Comparison of ENCODE assay signal across 8 cellular contexts in the genomic region with DNA sequence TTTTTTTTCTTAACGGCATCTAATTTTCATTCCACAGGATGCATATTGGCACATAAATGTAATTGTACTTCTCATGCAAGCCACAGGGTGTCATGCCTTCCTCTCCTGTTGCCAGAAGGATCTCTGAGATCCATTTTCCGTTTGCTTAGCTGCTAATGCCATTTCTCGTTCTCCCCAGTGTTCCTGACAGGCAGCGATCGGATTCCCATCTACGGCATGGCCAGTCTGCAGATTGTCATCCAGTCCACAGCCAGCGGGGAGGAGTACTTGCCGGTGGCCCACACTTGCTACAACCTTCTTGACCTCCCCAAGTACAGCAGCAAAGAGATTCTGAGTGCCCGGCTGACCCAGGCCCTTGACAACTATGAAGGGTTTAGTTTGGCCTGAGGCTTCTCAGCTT. TPM values are rescaled to one million over a fixed set of nuclear protein-coding genes. Genes with fewer than 3 reads are reported as not detected.
A peak's percentile ranks its signal among the peaks of the same experiment; 100 is the strongest.
DNase-seq lines count a peak whose midpoint lies in the region; ATAC-seq, FAIRE-seq and TF ChIP-seq lines count a peak whose summit lies in the region.

No MANE protein-coding gene starts in this region.

- H3K4me1 ChIP-seq in lung (ENCODE audit: control insufficient read depth in 2 of 2, insufficient read depth in 2 of 2, low read length in 2 of 2) = no peaks in the 10 kb centered on the region

- peaks cover 13 to 14% of the 10 kb centered on the region in 2 donors for H3K36me3 ChIP-seq in lung (ENCODE audit: control insufficient read depth in 2 of 2, insufficient read depth in 2 of 2, low read length in 2 of 2)

- POLR2A ChIA-PET in GM10248 (lab: Yijun Ruan, JAX) = no interaction called here

- peaks cover 0 to 2% of the 10 kb centered on the region in 2 donors for H3K9me3 ChIP-seq in lung (ENCODE audit: control insufficient read depth in 2 of 2, insufficient read depth in 1 of 2, low read length in 1 of 2)

- peak overlapping the region in 1 of 2 donors; percentile 21 for H3K27ac ChIP-seq in lung (ENCODE audit: low read depth in 1 of 2, low read length in 1 of 2)

- H3K27me3 ChIP-seq in lung (ENCODE audit: control insufficient read depth, insufficient read depth) = no peaks in the 10 kb centered on the region

- H3K27ac Mint-ChIP-seq in activated naive CD4-positive, alpha-beta T cell treated with anti-CD3 and anti-CD28 coated beads, Interleukin-2, amount 50 U/mL, for 72 hours = no peak overlapping the region

- DNase-seq in D721Med (ENCODE audit: insufficient read length, low spot score) (no peak), NCI-H2107 treated with DMSO at 0.1 percent for 48 hours (lab: John Stamatoyannopoulos, UW; ENCODE audit: unreplicated experiment) (peak; percentile 84), cerebellum (ENCODE audit: low spot score) (peak; percentile 80), lung (ENCODE audit: low spot score) (no peak), GM10248 (ENCODE audit: extremely low spot score) (no peak)
- DNase-seq in activated naive CD4-positive, alpha-beta T cell treated with anti-CD3 and anti-CD28 coated beads, Interleukin-2, amount 50 U/mL, for 72 hours (ENCODE audit: low spot score in 2 of 2) = no peak

- ATAC-seq in lung (ENCODE audit: insufficient read depth, low FRiP score) (peak; percentile 66), GM18858 (IDR thresholded peaks at IDR 0.05; ENCODE audit: unreplicated experiment) (no peak), GM21723 (IDR thresholded peaks at IDR 0.05; ENCODE audit: unreplicated experiment) (no peak)
- no peak for ATAC-seq in activated naive CD4-positive, alpha-beta T cell treated with anti-CD3 and anti-CD28 coated beads, Interleukin-2, amount 50 U/mL, for 72 hours

- peaks cover 17 to 24% of the 10 kb centered on the region in 2 donors for H3K36me3 Mint-ChIP-seq in activated naive CD4-positive, alpha-beta T cell treated with anti-CD3 and anti-CD28 coated beads, Interleukin-2, amount 50 U/mL, for 72 hours

- FAIRE-seq in D721Med (lab: Jason Lieb, UNC) = peak; percentile 58

- peaks cover 0 to under 1% of the 10 kb centered on the region in 2 donors for H3K9me3 Mint-ChIP-seq in activated naive CD4-positive, alpha-beta T cell treated with anti-CD3 and anti-CD28 coated beads, Interleukin-2, amount 50 U/mL, for 72 hours

- no peak overlapping the region for H3K4me3 ChIP-seq in lung

- TF ChIP-seq CTCF in D721Med (IDR thresholded peaks at IDR 0.05; ENCODE audit: insufficient read depth, missing control alignments) (peak; percentile 56), lung (IDR thresholded peaks at IDR 0.05; ENCODE audit: control extremely low read depth, extremely low read depth) (peak; percentile 21), GM10248 (IDR thresholded peaks at IDR 0.05; ENCODE audit: control extremely low read depth, extremely low read depth, low read depth, missing control alignments) (no peak)

- CTCF ChIA-PET in GM10248 (lab: Yijun Ruan, JAX) = no interaction called here

- 49 to 74% methylated on average over 9 of the region's 9 CpGs for WGBS in lung, 2 donors

RNA-seq across cellular contexts. Expression of gene NAP1L5, which starts 8.9 kb away (rescaled TPM):
- total RNA-seq in cerebellum (28.4 TPM), lung (1 to 10 TPM; 2.6 to 8.8 TPM)
- polyA plus RNA-seq in lung = 1 to 10 TPM; 2.7 to 3.7 TPM
- total RNA-seq in activated naive CD4-positive, alpha-beta T cell treated with anti-CD3 and anti-CD28 coated beads, Interleukin-2, amount 50 U/mL, for 72 hours = 1 to 10 TPM; 2.8 to 2.9 TPM

Comparison
In these comparisons a context has a peak if more than half of its experiments do, and no peak if none do; other contexts are left out.
1. DNase-seq: peak in NCI-H2107 treated with DMSO at 0.1 percent for 48 hours (single experiment) and cerebellum (single experiment); none in D721Med (single experiment), lung (single experiment), activated naive CD4-positive, alpha-beta T cell treated with anti-CD3 and anti-CD28 coated beads, Interleukin-2, amount 50 U/mL, for 72 hours (0 of 2) and GM10248 (single experiment).